ENCODE assay signal across 21 cellular contexts in genomic region chr2:112835553-112836535, GRCh38. TPM values are rescaled to one million over a fixed set of nuclear protein-coding genes. Genes with fewer than 3 reads are reported as not detected.
DNase-seq lines count a peak whose midpoint lies in the region; ATAC-seq and TF ChIP-seq lines count a peak whose summit lies in the region.
"Had no signal": no experiment of that assay in that cellular context is flagged by ENCODE, and none has a peak within 500 bp of the region (broad histone marks: within the 10 kb centered on the region; RNA-seq: fewer than 3 reads in every experiment).

No MANE protein-coding gene starts in this region.

- H3K4me2 ChIP-seq in parathyroid adenoma (ENCODE audit: low read length): no peak overlapping the region

- H3K4me3 ChIP-seq in epithelial cell of proximal tubule (ENCODE audit: low read depth, low read length) (peak overlapping the region; percentile 10), parathyroid adenoma (ENCODE audit: low read depth, low read length) (no peak overlapping the region), suprapubic skin (no peak overlapping the region)
- H3K4me3 ChIP-seq: transverse colon had no signal

- no peak for TF ChIP-seq CTCF in RWPE1 (conservative IDR thresholded peaks at IDR 0.05; ENCODE audit: low read depth)
- no peak for TF ChIP-seq CTCF in epithelial cell of proximal tubule (conservative IDR thresholded peaks at IDR 0.05; ENCODE audit: low read depth, low read length)
- TF ChIP-seq CTCF in parathyroid adenoma (IDR thresholded peaks at IDR 0.05): no peak
- TF ChIP-seq CTCF in suprapubic skin (IDR thresholded peaks at IDR 0.05): no peak

- DNase-seq in EH (ENCODE audit: low read depth) (peak; percentile 58), RWPE1 (ENCODE audit: low spot score) (no peak), epithelial cell of proximal tubule (ENCODE audit: low read depth) (no peak), suprapubic skin (ENCODE audit: low spot score in 2 of 2) (no peak), GDM1 (lab: John Stamatoyannopoulos, UW) (no peak), NCI-H146 treated with DMSO at 0.1 percent for 48 hours (lab: John Stamatoyannopoulos, UW; ENCODE audit: unreplicated experiment) (no peak)
- DNase-seq: activated CD4-positive, alpha-beta memory T cell treated with anti-CD3 and anti-CD28 coated beads for 36 hours; activated naive CD8-positive, alpha-beta T cell treated with anti-CD3 and anti-CD28 coated beads for 36 hours; activated T-cell treated with anti-CD3 and anti-CD28 coated beads, Interleukin-2, amount 50 U/mL, for 48 hours; CD4-positive, alpha-beta T cell; effector CD8-positive, alpha-beta T cell; left cardiac atrium; MM.1S; NCI-H2081; NCI-H526; transverse colon had no signal

- CTCF ChIA-PET in RWPE1 (lab: Yijun Ruan, JAX): interaction anchor here (0.6 to 3.8 kb wide), 6 partner anchors 32 to 474 kb away, joined by 3 to 20 read pairs (median 4); no protein-coding TSS in a partner anchor

- H3K9me3 ChIP-seq in parathyroid adenoma (ENCODE audit: control insufficient read depth, low read length) (no peaks in the 10 kb centered on the region), suprapubic skin (no peaks in the 10 kb centered on the region)
- H3K9me3 ChIP-seq: transverse colon had no signal

- TF ChIP-seq POLR2A in suprapubic skin (IDR thresholded peaks at IDR 0.05): no peak

- 78% methylated on average over 6 of the region's 6 CpGs for WGBS in suprapubic skin

- no peak for TF ChIP-seq EP300 in suprapubic skin (IDR thresholded peaks at IDR 0.05)

- H3K9ac ChIP-seq in parathyroid adenoma: no peak overlapping the region

- no peaks in the 10 kb centered on the region for H3K27me3 ChIP-seq in parathyroid adenoma (ENCODE audit: control insufficient read depth, insufficient read depth, low read length)
- H3K27me3 ChIP-seq in suprapubic skin: peaks cover 3% of the 10 kb centered on the region
- H3K27me3 ChIP-seq: transverse colon had no signal

- no peaks in the 10 kb centered on the region for H3K79me2 ChIP-seq in parathyroid adenoma

- POLR2A ChIA-PET in RWPE1 (lab: Yijun Ruan, JAX; ENCODE audit: low non-redundant PET): interaction anchor here (0.5 kb wide), 1 partner anchor 87 kb away, joined by 3 read pairs; no protein-coding TSS in a partner anchor

- no peak for ATAC-seq in GM18511 (IDR thresholded peaks at IDR 0.05; ENCODE audit: unreplicated experiment)
- ATAC-seq: stimulated activated effector memory CD8-positive, alpha-beta T cell treated with anti-CD3 and anti-CD28 coated beads, Interleukin-12 subunit alpha, Interleukin-12 subunit beta, amount 100 ng/mL, for 72 hours had no signal

- H3K36me3 ChIP-seq in parathyroid adenoma (ENCODE audit: control insufficient read depth, insufficient read depth, low read length): no peaks in the 10 kb centered on the region
- no peaks in the 10 kb centered on the region for H3K36me3 ChIP-seq in suprapubic skin
- H3K36me3 ChIP-seq: transverse colon had no signal

- H3K4me1 ChIP-seq in parathyroid adenoma (peaks cover 4% of the 10 kb centered on the region), suprapubic skin (peaks cover 9% of the 10 kb centered on the region)

- H2AFZ ChIP-seq in parathyroid adenoma: peak overlapping the region; percentile 62

- H3K27ac ChIP-seq in RWPE1 (peak overlapping the region; percentile 79), parathyroid adenoma (no peak overlapping the region), suprapubic skin (no peak overlapping the region)

RNA-seq across cellular contexts. Expression of gene IL1B, which starts 0.7 kb away (rescaled TPM):
- total RNA-seq in epithelial cell of proximal tubule: 0.65 TPM in 1 of 2 replicates, not detected in the other
- total RNA-seq in suprapubic skin: 1 to 10 TPM in 1 of 4 donors, not detected in 3; 1.2 TPM
- total RNA-seq: activated naive CD8-positive, alpha-beta T cell treated with anti-CD3 and anti-CD28 coated beads for 36 hours; progenitor cell of endocrine pancreas had no signal

RNA-seq across cellular contexts. Expression of gene IL1A, which starts 51.6 kb away (rescaled TPM):
- total RNA-seq in epithelial cell of proximal tubule (1.4 TPM in 2 replicates), suprapubic skin (1 to 10 TPM in 1 of 4 donors, under 1 TPM in 2, not detected in 1; 0.49 to 1.1 (median 0.76) TPM)
- total RNA-seq: cardiac septum; CD4-positive, alpha-beta T cell; left cardiac atrium; transverse colon had no signal
